11 cellular contexts compared by ENCODE assay signal in genomic region chr10:97279121-97279815, GRCh38. TPM values are rescaled to one million over a fixed set of nuclear protein-coding genes. Genes with fewer than 3 reads are reported as not detected.
A peak's percentile ranks its signal among the peaks of the same experiment; 100 is the strongest.
DNase-seq lines count a peak whose midpoint lies in the region; ATAC-seq, FAIRE-seq and TF ChIP-seq lines count a peak whose summit lies in the region.
"Had no signal": no experiment of that assay in that cellular context is flagged by ENCODE, and none has a peak within 500 bp of the region (broad histone marks: within the 10 kb centered on the region; RNA-seq: fewer than 3 reads in every experiment).

No MANE protein-coding gene starts in this region.

- FAIRE-seq in A549 (lab: Jason Lieb, UNC), result no peak

- peak in 1 of 2 experiments; percentile 81 for DNase-seq in A549 (ENCODE audit: low read depth in 1 of 2, low spot score in 1 of 2)
- no peak for DNase-seq in iPS-NIHi11 (ENCODE audit: low spot score)
- DNase-seq in NCI-H1694 (lab: John Stamatoyannopoulos, UW), result no peak
- no peak for DNase-seq in stimulated activated naive B cell treated with anti-CD40 and anti-IgM and Interleukin-4, amounts not matched to agents 10 μg/mL and 1 μg/mL and 100 μg/mL, for 72 hours
- DNase-seq: Peyer's patch; stimulated activated CD4-positive, alpha-beta T cell treated with anti-CD3 and anti-CD28 coated beads, Interleukin-15, amount 100 ng/mL, for 24 hours; thyroid gland had no signal

- POLR2A ChIA-PET in A549 (lab: Yijun Ruan, JAX), result interaction anchor here (0.8 to 1.9 kb wide), 2 partner anchors 13 to 39 kb away, joined by 4 read pairs; no protein-coding TSS in a partner anchor

- no peak for TF ChIP-seq EP300 in A549 (IDR thresholded peaks at IDR 0.05)
- TF ChIP-seq EP300 in Ishikawa (IDR thresholded peaks at IDR 0.05; ENCODE audit: borderline replicate concordance), result no peak

- H3K27ac ChIP-seq in A549 (peak overlapping the region; percentile 15 to 65), mesodermal cell (ENCODE audit: low read depth, low read length, severe bottlenecking) (peak overlapping the region; percentile 37)

- H3K27me3 Mint-ChIP-seq in brain, result no peaks in the 10 kb centered on the region
- H3K27me3 Mint-ChIP-seq in stimulated activated naive B cell treated with anti-CD40 and anti-IgM and Interleukin-4, amounts not matched to agents 10 μg/mL and 1 μg/mL and 100 μg/mL, for 72 hours, result no peaks in the 10 kb centered on the region

- TF ChIP-seq RAD21 in A549 (conservative IDR thresholded peaks at IDR 0.05 in 1 of 2, IDR thresholded peaks at IDR 0.05 in 1 of 2), result no peak
- no peak for TF ChIP-seq RAD21 in Ishikawa (IDR thresholded peaks at IDR 0.05; ENCODE audit: low read depth)

- H3K4me3 ChIP-seq in A549 (no peak overlapping the region), mesodermal cell (ENCODE audit: extremely low read depth, insufficient read depth, low read length, poor library complexity, severe bottlenecking) (no peak overlapping the region)
- H3K4me3 ChIP-seq: Peyer's patch, thyroid gland had no signal

- peaks cover 23% of the 10 kb centered on the region for H3K4me1 Mint-ChIP-seq in brain
- peaks cover 0 to 5% of the 10 kb centered on the region in 2 donors for H3K4me1 Mint-ChIP-seq in stimulated activated naive B cell treated with anti-CD40 and anti-IgM and Interleukin-4, amounts not matched to agents 10 μg/mL and 1 μg/mL and 100 μg/mL, for 72 hours

- no peak for TF ChIP-seq POLR2A in A549 (IDR thresholded peaks at IDR 0.05; ENCODE audit: low read length)

- peaks cover 21% of the 10 kb centered on the region for H3K4me1 ChIP-seq in A549
- peaks cover 11% of the 10 kb centered on the region for H3K4me1 ChIP-seq in mesodermal cell (ENCODE audit: control insufficient read depth, insufficient read depth, low read length, poor library complexity, severe bottlenecking)

- CTCF ChIA-PET in A549 (lab: Yijun Ruan, JAX), result interaction anchor here (0.6 to 2.9 kb wide), 40 partner anchors 8 to 359 kb away, joined by 3 to 43 read pairs (median 6); partner anchors contain the start of genes ARHGAP19, FRAT1, FRAT2 and RRP12

- 33% methylated on average over 9 of the region's 9 CpGs for whole genome bisulfite sequencing in A549 (ENCODE audit: missing lambda C conversion rate)
- WGBS in mesodermal cell (ENCODE audit: insufficient coverage in 2 of 2), 2 experiments, result 95 to 96% methylated on average over 5 of the region's 9 CpGs

- H3K4me2 ChIP-seq in A549, result peak overlapping the region; percentile 51

- H3K9me3 ChIP-seq in A549 (no peaks in the 10 kb centered on the region), mesodermal cell (ENCODE audit: control insufficient read depth, low read length) (no peaks in the 10 kb centered on the region)
- H3K9me3 ChIP-seq: Peyer's patch, thyroid gland had no signal

- no peaks in the 10 kb centered on the region for H3K36me3 ChIP-seq in mesodermal cell (ENCODE audit: control insufficient read depth, insufficient read depth, low read length)
- H3K36me3 ChIP-seq: Peyer's patch, thyroid gland had no signal

- no peaks in the 10 kb centered on the region for H3K36me3 Mint-ChIP-seq in brain
- no peaks in the 10 kb centered on the region for H3K36me3 Mint-ChIP-seq in stimulated activated naive B cell treated with anti-CD40 and anti-IgM and Interleukin-4, amounts not matched to agents 10 μg/mL and 1 μg/mL and 100 μg/mL, for 72 hours

- no peaks in the 10 kb centered on the region for H3K9me3 Mint-ChIP-seq in brain
- no peaks in the 10 kb centered on the region for H3K9me3 Mint-ChIP-seq in stimulated activated naive B cell treated with anti-CD40 and anti-IgM and Interleukin-4, amounts not matched to agents 10 μg/mL and 1 μg/mL and 100 μg/mL, for 72 hours

- ATAC-seq in A549 (peak; percentile 49 to 88; a peak in 5 of 6 replicates), HG03108 (IDR thresholded peaks at IDR 0.05; ENCODE audit: unreplicated experiment) (no peak)
- ATAC-seq in stimulated activated naive B cell treated with anti-CD40 and anti-IgM and Interleukin-4, amounts not matched to agents 10 μg/mL and 1 μg/mL and 100 μg/mL, for 72 hours (replicated peaks), result no peak

- H3K4me3 Mint-ChIP-seq in brain, result no peak overlapping the region
- H3K4me3 Mint-ChIP-seq in stimulated activated naive B cell treated with anti-CD40 and anti-IgM and Interleukin-4, amounts not matched to agents 10 μg/mL and 1 μg/mL and 100 μg/mL, for 72 hours, result no peak overlapping the region

- H3K27ac Mint-ChIP-seq in brain, result peak overlapping the region in 4 of 5 experiments; percentile 53 to 75 (median 70)
- no peak overlapping the region for H3K27ac Mint-ChIP-seq in stimulated activated naive B cell treated with anti-CD40 and anti-IgM and Interleukin-4, amounts not matched to agents 10 μg/mL and 1 μg/mL and 100 μg/mL, for 72 hours

- no peak for TF ChIP-seq CTCF in A549 (IDR thresholded peaks at IDR 0.05)
- no peak for TF ChIP-seq CTCF in brain (conservative IDR thresholded peaks at IDR 0.05)

TF ChIP-seq in A549, 52 proteins besides CTCF, POLR2A, EP300 and RAD21:
- TF ChIP-seq ZFP36 (IDR thresholded peaks at IDR 0.05; ENCODE audit: borderline replicate concordance, partially characterized antibody), result no peak
- no peak for TF ChIP-seq BHLHE40 (IDR thresholded peaks at IDR 0.05; ENCODE audit: low read depth, low read length)
- 0 out of 2 replicates have a peak, but pooled peaks have one; percentile 14 for TF ChIP-seq MAX (IDR thresholded peaks at IDR 0.05)
- TF ChIP-seq NPAS2 (CRISPR knock-in tag; IDR thresholded peaks at IDR 0.05; ENCODE audit: borderline replicate concordance), result no peak
- TF ChIP-seq JUNB (IDR thresholded peaks at IDR 0.05), result no peak
- TF ChIP-seq NFE2L2 (conservative IDR thresholded peaks at IDR 0.05; ENCODE audit: low read length), result no peak
- TF ChIP-seq FOSL2 (IDR thresholded peaks at IDR 0.05), result 0 out of 2 replicates have a peak, but pooled peaks have one; percentile 23
- peak; percentile 92 for TF ChIP-seq FOSL2 (CRISPR knock-in tag; IDR thresholded peaks at IDR 0.05)
- no peak for TF ChIP-seq HOXB5 (CRISPR knock-in tag; IDR thresholded peaks at IDR 0.05)
- TF ChIP-seq RCOR1 (IDR thresholded peaks at IDR 0.05; ENCODE audit: low read depth, low read length), result no peak
- peak; percentile 72 to 95 for TF ChIP-seq CEBPB (IDR thresholded peaks at IDR 0.05)
- TF ChIP-seq HDAC2 (IDR thresholded peaks at IDR 0.05), result no peak
- no peak for TF ChIP-seq ESRRA (IDR thresholded peaks at IDR 0.05; ENCODE audit: borderline replicate concordance, low read length)
- TF ChIP-seq SMC3 (IDR thresholded peaks at IDR 0.05), result no peak

TF ChIP-seq in Ishikawa, 13 proteins besides CTCF, POLR2A, EP300 and RAD21 (continues in another document):
- TF ChIP-seq REST (IDR thresholded peaks at IDR 0.05; ENCODE audit: low read depth) (no peak), MAX (IDR thresholded peaks at IDR 0.05) (no peak)

RNA-seq across cellular contexts. Expression of gene ARHGAP19, which starts 13.2 kb away (rescaled TPM):
- polyA plus RNA-seq in A549 (2011; rRNA removed), result 11.9 and 13.9 TPM in 2 replicates
- polyA plus RNA-seq in A549 (2012; cell fraction: cytosol; rRNA removed), result 3.3 and 3.7 TPM in 2 replicates
- 4.1 and 6.7 TPM in 2 replicates for polyA plus RNA-seq in A549 (2012; cell fraction: nucleus; rRNA removed)
- 6.0 to 6.9 TPM (median 6.6 TPM) in 3 replicates for polyA plus RNA-seq in A549 (2017; fragmentation: RNase III; extraction: RNeasy Plus Mini Kit Qiagen cat#74134 plus additional on column Dnase treatment)
- polyA minus RNA-seq in A549 (2011; rRNA and poly(A)+ RNA removed), result 5.8 and 6.7 TPM in 2 replicates
- polyA plus RNA-seq in brain (ENCODE audit: insufficient read depth, low read depth, low replicate concordance), result 7.6 TPM
- 18.6 TPM for polyA plus RNA-seq in mesodermal cell (2013, experiment 1 of 2)
- 18.4 TPM for polyA plus RNA-seq in mesodermal cell (2013, experiment 2 of 2)

RNA-seq across cellular contexts. Expression of gene FRAT1, which starts 39.8 kb away (rescaled TPM):
- polyA plus RNA-seq in A549 (2011; rRNA removed), result 1.3 and 1.5 TPM in 2 replicates
- 1.1 and 1.9 TPM in 2 replicates for polyA plus RNA-seq in A549 (2012; cell fraction: cytosol; rRNA removed)
- polyA plus RNA-seq in A549 (2012; cell fraction: nucleus; rRNA removed), result 1.5 and 2.2 TPM in 2 replicates
- 1.2 to 2.3 TPM (median 2.0 TPM) in 3 replicates for polyA plus RNA-seq in A549 (2017; fragmentation: RNase III; extraction: RNeasy Plus Mini Kit Qiagen cat#74134 plus additional on column Dnase treatment)
- polyA minus RNA-seq in A549 (2011; rRNA and poly(A)+ RNA removed), result 1.8 and 2.7 TPM in 2 replicates
- 5.0 TPM for polyA plus RNA-seq in brain (ENCODE audit: insufficient read depth, low read depth, low replicate concordance)
- polyA plus RNA-seq in mesodermal cell (2013, experiment 1 of 2), result 3.4 TPM
- polyA plus RNA-seq in mesodermal cell (2013, experiment 2 of 2), result 2.5 TPM

RNA-seq across cellular contexts. Expression of gene FRAT2, which starts 55.3 kb away (rescaled TPM):
- polyA plus RNA-seq in A549 (2011; rRNA removed) (4.1 and 4.4 TPM in 2 replicates), A549 (2017; fragmentation: RNase III; extraction: RNeasy Plus Mini Kit Qiagen cat#74134 plus additional on column Dnase treatment) (2.8 to 5.0 TPM (median 3.9 TPM) in 3 replicates), brain (ENCODE audit: insufficient read depth, low read depth, low replicate concordance) (12.3 TPM)
- polyA plus RNA-seq in A549 (2012; cell fraction: cytosol; rRNA removed), result 5.6 and 7.8 TPM in 2 replicates
- 4.9 and 6.3 TPM in 2 replicates for polyA plus RNA-seq in A549 (2012; cell fraction: nucleus; rRNA removed)
- 3.3 and 3.6 TPM in 2 replicates for polyA minus RNA-seq in A549 (2011; rRNA and poly(A)+ RNA removed)
- 9.0 TPM for polyA plus RNA-seq in mesodermal cell (2013, experiment 1 of 2)
- polyA plus RNA-seq in mesodermal cell (2013, experiment 2 of 2), result 8.0 TPM

Comparison
In these comparisons a context has a peak if more than half of its experiments do, and no peak if none do; other contexts are left out.
1. ATAC-seq: peak in A549 (2 of 2); none in stimulated activated naive B cell treated with anti-CD40 and anti-IgM and Interleukin-4, amounts not matched to agents 10 μg/mL and 1 μg/mL and 100 μg/mL, for 72 hours (0 of 2) and HG03108 (single experiment).